11 cellular contexts compared by ENCODE assay signal in genomic region chr10:117318909-117319308, GRCh38. TPM values are rescaled to one million over a fixed set of nuclear protein-coding genes. Genes with fewer than 3 reads are reported as not detected.
A peak's percentile ranks its signal among the peaks of the same experiment; 100 is the strongest.
DNase-seq lines count a peak whose midpoint lies in the region; ATAC-seq and TF ChIP-seq lines count a peak whose summit lies in the region.
"Had no signal": no experiment of that assay in that cellular context is flagged by ENCODE, and none has a peak within 500 bp of the region (broad histone marks: within the 10 kb centered on the region; RNA-seq: fewer than 3 reads in every experiment).

No MANE protein-coding gene starts in this region.

- TF ChIP-seq RAD21 in Ishikawa (IDR thresholded peaks at IDR 0.05; ENCODE audit: low read depth): 0 out of 2 replicates have a peak, but pooled peaks have one; percentile 13

- intact Hi-C loops in right lobe of liver (cut with DNase I): no loop called here
- intact Hi-C loops in spleen (cut with DNase I; ENCODE audit: low total_unique reads): loop anchor here (10.0 kb wide), 1 partner anchor 104 kb away; no protein-coding TSS in a partner anchor

- H3K4me1 ChIP-seq in right lobe of liver (peaks cover 0 to 12% (median 3%) of the 10 kb centered on the region in 4 donors), spleen (peaks cover 0 to 16% (median 8%) of the 10 kb centered on the region in 6 donors)

- in situ Hi-C loops in astrocyte of the spinal cord (cut with HindIII; ENCODE audit: low sequenced_read_pairs): no loop called here

- ATAC-seq in right lobe of liver (peak in 1 of 4 donors; percentile 25), HG03039 (IDR thresholded peaks at IDR 0.05; ENCODE audit: unreplicated experiment) (no peak), GM18868 (IDR thresholded peaks at IDR 0.05; ENCODE audit: unreplicated experiment) (no peak)
- ATAC-seq in activated T-cell treated with anti-CD3 and anti-CD28 coated beads, Interleukin-2, amount 50 U/mL, for 4 hours: no peak
- ATAC-seq: activated CD8-positive, alpha-beta memory T cell treated with anti-CD3 and anti-CD28 coated beads, Interleukin-2, amount 10 ng/mL, durations not matched to agents 7 days and 5 days had no signal

- TF ChIP-seq CTCF in C4-2B (conservative IDR thresholded peaks at IDR 0.05) (peak; percentile 68), astrocyte of the spinal cord (IDR thresholded peaks at IDR 0.05; ENCODE audit: low read depth, low read length) (peak; percentile 45), right lobe of liver (IDR thresholded peaks at IDR 0.05) (peak; percentile 20 to 43 (median 37)), spleen (IDR thresholded peaks at IDR 0.05 in 8 of 11, conservative IDR thresholded peaks at IDR 0.05 in 3 of 11) (peak in 2 of 11 experiments; percentile 19 to 23)

- H3K36me3 ChIP-seq in right lobe of liver (peaks cover 0 to 8% (median 0%) of the 10 kb centered on the region in 4 donors), spleen (peaks cover 0 to 45% (median 8%) of the 10 kb centered on the region in 6 donors)

- H3K27me3 ChIP-seq in right lobe of liver: no peaks in the 10 kb centered on the region
- no peaks in the 10 kb centered on the region for H3K27me3 ChIP-seq in spleen (replicated peaks in 1 of 7)
- H3K27me3 ChIP-seq: tibial nerve had no signal

- H3K9me3 ChIP-seq in right lobe of liver: no peaks in the 10 kb centered on the region
- H3K9me3 ChIP-seq in spleen: no peaks in the 10 kb centered on the region
- H3K9me3 ChIP-seq: tibial nerve had no signal

- peaks cover 10% of the 10 kb centered on the region for H3K36me3 Mint-ChIP-seq in activated T-cell treated with anti-CD3 and anti-CD28 coated beads, Interleukin-2, amount 50 U/mL, for 4 hours (ENCODE audit: insufficient read depth)

- no peaks in the 10 kb centered on the region for H3K4me1 Mint-ChIP-seq in activated T-cell treated with anti-CD3 and anti-CD28 coated beads, Interleukin-2, amount 50 U/mL, for 4 hours (ENCODE audit: low read depth)
- H3K4me1 Mint-ChIP-seq: activated CD8-positive, alpha-beta memory T cell treated with anti-CD3 and anti-CD28 coated beads, Interleukin-2, amount 10 ng/mL, durations not matched to agents 7 days and 5 days had no signal

- no peaks in the 10 kb centered on the region for H3K9me3 Mint-ChIP-seq in activated T-cell treated with anti-CD3 and anti-CD28 coated beads, Interleukin-2, amount 50 U/mL, for 4 hours

- H3K4me3 Mint-ChIP-seq in activated T-cell treated with anti-CD3 and anti-CD28 coated beads, Interleukin-2, amount 50 U/mL, for 4 hours: no peak overlapping the region
- H3K4me3 Mint-ChIP-seq: activated CD8-positive, alpha-beta memory T cell treated with anti-CD3 and anti-CD28 coated beads, Interleukin-2, amount 10 ng/mL, durations not matched to agents 7 days and 5 days had no signal

- DNase-seq in astrocyte of the spinal cord (ENCODE audit: low read depth, low spot score) (peak; percentile 20), right lobe of liver (no peak), spleen (no peak)
- DNase-seq in activated T-cell treated with anti-CD3 and anti-CD28 coated beads, Interleukin-2, amount 50 U/mL, for 4 hours: no peak
- DNase-seq: activated CD8-positive, alpha-beta memory T cell treated with anti-CD3 and anti-CD28 coated beads, Interleukin-2, amount 10 ng/mL, durations not matched to agents 7 days and 5 days; stimulated activated CD4-positive, alpha-beta T cell treated with anti-CD3 and anti-CD28 coated beads, Interleukin-1b, Interleukin-23, amount 100 ng/mL, for 48 hours had no signal

- H3K27me3 Mint-ChIP-seq in activated T-cell treated with anti-CD3 and anti-CD28 coated beads, Interleukin-2, amount 50 U/mL, for 4 hours (ENCODE audit: low read depth): no peaks in the 10 kb centered on the region
- H3K27me3 Mint-ChIP-seq: activated CD8-positive, alpha-beta memory T cell treated with anti-CD3 and anti-CD28 coated beads, Interleukin-2, amount 10 ng/mL, durations not matched to agents 7 days and 5 days had no signal

- TF ChIP-seq POLR2A in right lobe of liver (IDR thresholded peaks at IDR 0.05): no peak
- no peak for TF ChIP-seq POLR2A in spleen (IDR thresholded peaks at IDR 0.05)

- TF ChIP-seq EP300 in Ishikawa (IDR thresholded peaks at IDR 0.05; ENCODE audit: borderline replicate concordance): no peak

- H3K27ac ChIP-seq in C4-2B (no peak overlapping the region), right lobe of liver (no peak overlapping the region), spleen (no peak overlapping the region)
- H3K27ac ChIP-seq: tibial nerve had no signal

- H3K4me3 ChIP-seq in astrocyte of the spinal cord (ENCODE audit: low read depth, low read length) (no peak overlapping the region), right lobe of liver (no peak overlapping the region), spleen (no peak overlapping the region)
- H3K4me3 ChIP-seq: tibial nerve had no signal

TF ChIP-seq in Ishikawa, 13 proteins besides CTCF, POLR2A, EP300 and RAD21:
- no peak for TF ChIP-seq USF1 (IDR thresholded peaks at IDR 0.05)

RNA-seq across cellular contexts. Expression of gene PDZD8, which starts 56.3 kb away (rescaled TPM):
- total RNA-seq in right lobe of liver (10 to 100 TPM; 33.5 to 59.7 (median 46.4) TPM), spleen (100 to 1,000 TPM in 1 of 7 donors, 10 to 100 TPM in 6; 23.4 to 119 (median 27.3) TPM)
- 1 to 10 TPM in 2 of 3 donors, under 1 TPM in 1; 0.91 to 3.5 (median 1.4) TPM for polyA plus RNA-seq in spleen
- 10 to 100 TPM; 22.7 to 27.5 (median 25.4) TPM for total RNA-seq in activated T-cell treated with anti-CD3 and anti-CD28 coated beads, Interleukin-2, amount 50 U/mL, for 4 hours
